20 cellular contexts compared by ENCODE assay signal in genomic region chr14:36518031-36518585, GRCh38. TPM values are rescaled to one million over a fixed set of nuclear protein-coding genes. Genes with fewer than 3 reads are reported as not detected.
DNase-seq lines count a peak whose midpoint lies in the region; ATAC-seq and TF ChIP-seq lines count a peak whose summit lies in the region.
"Had no signal": no experiment of that assay in that cellular context is flagged by ENCODE, and none has a peak within 500 bp of the region (broad histone marks: within the 10 kb centered on the region; RNA-seq: fewer than 3 reads in every experiment).

No MANE protein-coding gene starts in this region.

- peaks cover 99% of the 10 kb centered on the region for H3K27me3 ChIP-seq in endodermal cell (ENCODE audit: control insufficient read depth, insufficient read depth, low read length, poor library complexity, severe bottlenecking)
- H3K27me3 ChIP-seq in WERI-Rb-1 (ENCODE audit: insufficient read depth, low read depth, severe bottlenecking) = peaks cover 92% of the 10 kb centered on the region

- H3K27me3 Mint-ChIP-seq in endodermal cell (ENCODE audit: insufficient read depth) = peaks cover 98% of the 10 kb centered on the region

- H3K4me3 ChIP-seq in endodermal cell (ENCODE audit: low read length) (peak overlapping the region; percentile 73), WERI-Rb-1 (ENCODE audit: low read depth, low read length) (no peak overlapping the region)

- in situ Hi-C loops in GM13976 (cut with MboI; ENCODE audit: low sequenced_read_pairs, unreplicated experiment) = no loop called here

- H3K9me3 Mint-ChIP-seq in endodermal cell = no peaks in the 10 kb centered on the region

- no peak overlapping the region for H3K9ac ChIP-seq in endodermal cell (ENCODE audit: extremely low read depth, low read length, poor library complexity, severe bottlenecking)

- TF ChIP-seq CTCF in GM13976 (IDR thresholded peaks at IDR 0.05; ENCODE audit: borderline replicate concordance, control extremely low read depth, extremely low read depth, insufficient read depth, missing control alignments) = no peak
- TF ChIP-seq CTCF in endodermal cell (conservative IDR thresholded peaks at IDR 0.05) = no peak
- TF ChIP-seq CTCF in WERI-Rb-1 (IDR thresholded peaks at IDR 0.05; ENCODE audit: low read depth, low read length) = no peak

- intact Hi-C loops in head of caudate nucleus (cut with DNase I) = no loop called here

- H3K27ac Mint-ChIP-seq in endodermal cell = no peak overlapping the region
- H3K27ac Mint-ChIP-seq: activated CD4-positive, alpha-beta T cell treated with anti-CD3 and anti-CD28 coated beads, Interleukin-2, amount 10 ng/mL, durations not matched to agents 7 days and 5 days; CD4-positive, alpha-beta memory T cell; natural killer cell; stimulated activated effector memory CD8-positive, alpha-beta T cell treated with anti-CD3 and anti-CD28 coated beads, Interleukin-12 subunit alpha, Interleukin-12 subunit beta, amount 100 ng/mL, for 72 hours had no signal

- 4 to 5% methylated on average over 3 to 34 of the region's 34 CpGs for WGBS in endodermal cell (ENCODE audit: insufficient coverage in 1 of 2, insufficient read length in 1 of 2), 2 experiments

- H3K4me3 Mint-ChIP-seq in endodermal cell = peak overlapping the region; percentile 50
- H3K4me3 Mint-ChIP-seq: activated CD4-positive, alpha-beta T cell treated with anti-CD3 and anti-CD28 coated beads, Interleukin-2, amount 10 ng/mL, durations not matched to agents 7 days and 5 days; CD4-positive, alpha-beta memory T cell; natural killer cell; stimulated activated effector memory CD8-positive, alpha-beta T cell treated with anti-CD3 and anti-CD28 coated beads, Interleukin-12 subunit alpha, Interleukin-12 subunit beta, amount 100 ng/mL, for 72 hours had no signal

- no peak for ATAC-seq in GM18873 (IDR thresholded peaks at IDR 0.05; ENCODE audit: low FRiP score, unreplicated experiment)
- ATAC-seq: natural killer cell; stimulated activated effector memory CD8-positive, alpha-beta T cell treated with anti-CD3 and anti-CD28 coated beads, Interleukin-12 subunit alpha, Interleukin-12 subunit beta, amount 100 ng/mL, for 72 hours had no signal

- H3K27ac ChIP-seq in endodermal cell (ENCODE audit: low read depth, low read length) (no peak overlapping the region), WERI-Rb-1 (no peak overlapping the region)
- H3K27ac ChIP-seq: heart right ventricle, RWPE1 had no signal

- peaks cover 46% of the 10 kb centered on the region for H3K4me1 Mint-ChIP-seq in endodermal cell
- H3K4me1 Mint-ChIP-seq: natural killer cell had no signal

- no peaks in the 10 kb centered on the region for H3K36me3 ChIP-seq in endodermal cell (ENCODE audit: control insufficient read depth, insufficient read depth, low read length)
- H3K36me3 ChIP-seq in WERI-Rb-1 = no peaks in the 10 kb centered on the region
- H3K36me3 ChIP-seq: heart right ventricle had no signal

- peak; percentile 86 for DNase-seq in NCI-H2029 (lab: John Stamatoyannopoulos, UW)
- no peak for DNase-seq in NCI-H2029 treated with DMSO at 0.1 percent for 48 hours (lab: John Stamatoyannopoulos, UW)
- DNase-seq in GM13976 (ENCODE audit: low spot score) = peak; percentile 28
- DNase-seq in endodermal cell = peak; percentile 72
- DNase-seq in retina = peak; percentile 47
- no peak for DNase-seq in WERI-Rb-1
- no peak for DNase-seq in head of caudate nucleus
- DNase-seq: activated CD4-positive, alpha-beta T cell treated with anti-CD3 and anti-CD28 coated beads, Interleukin-2, amount 10 ng/mL, durations not matched to agents 7 days and 5 days; activated naive CD4-positive, alpha-beta T cell treated with Interleukin-2 at 50 U/mL for 16 hours; CD4-positive, alpha-beta memory T cell; heart right ventricle; islet precursor cell; MV-4-11; natural killer cell; NCI-H446 treated with DMSO at 0.1 percent for 48 hours had no signal

- H3K4me1 ChIP-seq in endodermal cell (ENCODE audit: control insufficient read depth, insufficient read depth, low read length) = peaks cover 16% of the 10 kb centered on the region

- H3K36me3 Mint-ChIP-seq in endodermal cell (ENCODE audit: low read depth) = no peaks in the 10 kb centered on the region
- H3K36me3 Mint-ChIP-seq: stimulated activated effector memory CD8-positive, alpha-beta T cell treated with anti-CD3 and anti-CD28 coated beads, Interleukin-12 subunit alpha, Interleukin-12 subunit beta, amount 100 ng/mL, for 72 hours had no signal

- H3K9me3 ChIP-seq in endodermal cell (ENCODE audit: control insufficient read depth, low read length) (no peaks in the 10 kb centered on the region), WERI-Rb-1 (ENCODE audit: severe bottlenecking) (peaks cover 26% of the 10 kb centered on the region)
- H3K9me3 ChIP-seq: heart right ventricle had no signal

RNA-seq across cellular contexts. Expression of gene NKX2-1, which starts 1.9 kb away (rescaled TPM):
- total RNA-seq in endodermal cell = under 1 TPM; 0.31 to 0.62 TPM
- 0.25 TPM for polyA plus RNA-seq in endodermal cell (2013, experiment 1 of 2)
- 0.12 TPM for polyA plus RNA-seq in endodermal cell (2013, experiment 2 of 2)
- total RNA-seq: activated CD4-positive, alpha-beta T cell treated with anti-CD3 and anti-CD28 coated beads, Interleukin-2, amount 10 ng/mL, durations not matched to agents 7 days and 5 days; CD4-positive, alpha-beta memory T cell; cerebellum; heart right ventricle; mesenteric fat pad; natural killer cell had no signal
- polyA plus RNA-seq: CD4-positive, alpha-beta memory T cell; heart right ventricle had no signal

Comparison
In these comparisons a context has a peak if more than half of its experiments do, and no peak if none do; other contexts are left out.
1. DNase-seq: peak in NCI-H2029 (single experiment), GM13976 (single experiment), endodermal cell (single experiment) and retina (single experiment); none in NCI-H2029 treated with DMSO at 0.1 percent for 48 hours (single experiment), WERI-Rb-1 (single experiment) and head of caudate nucleus (0 of 42).